29 cellular contexts compared by ENCODE assay signal in genomic region chr5:96768708-96769251, GRCh38. TPM values are rescaled to one million over a fixed set of nuclear protein-coding genes. Genes with fewer than 3 reads are reported as not detected.
DNase-seq lines count a peak whose midpoint lies in the region; ATAC-seq lines count a peak whose summit lies in the region.
"Had no signal": no experiment of that assay in that cellular context is flagged by ENCODE, and none has a peak within 500 bp of the region (broad histone marks: within the 10 kb centered on the region; RNA-seq: fewer than 3 reads in every experiment).

No MANE protein-coding gene starts in this region.

- no peaks in the 10 kb centered on the region for H3K79me2 ChIP-seq in trophoblast cell (ENCODE audit: control insufficient read depth, insufficient read depth, low read length, poor library complexity)
- H3K79me2 ChIP-seq: parathyroid adenoma had no signal

- H3K4ac ChIP-seq in trophoblast cell (ENCODE audit: low read depth, low read length), result no peak overlapping the region

- peaks cover 52% of the 10 kb centered on the region for H3K36me3 Mint-ChIP-seq in CD4-positive, CD25-positive, alpha-beta regulatory T cell
- H3K36me3 Mint-ChIP-seq in CD8-positive, alpha-beta memory T cell, result peaks cover 0 to 91% (median 34%) of the 10 kb centered on the region in 3 donors
- H3K36me3 Mint-ChIP-seq in activated T-helper 17 cell treated with anti-CD3 and anti-CD28 coated beads, Interleukin-2, amount 50 U/mL, for 72 hours (ENCODE audit: low read depth), result peaks cover 99% of the 10 kb centered on the region
- H3K36me3 Mint-ChIP-seq in naive B cell, result peaks cover 13 to 36% of the 10 kb centered on the region in 2 donors

- no peak overlapping the region for H2BK5ac ChIP-seq in trophoblast cell (ENCODE audit: low read depth, low read length, poor library complexity)

- H4K91ac ChIP-seq in trophoblast cell (ENCODE audit: low read depth, low read length), result no peak overlapping the region

- H3K18ac ChIP-seq in trophoblast cell (ENCODE audit: low read length), result no peak overlapping the region

- peaks cover 9% of the 10 kb centered on the region for H3K4me1 ChIP-seq in CD4-positive, CD25-positive, alpha-beta regulatory T cell (ENCODE audit: control insufficient read depth, insufficient read depth, low read length, poor library complexity, severe bottlenecking)
- peaks cover 12% of the 10 kb centered on the region for H3K4me1 ChIP-seq in CD8-positive, alpha-beta memory T cell (ENCODE audit: insufficient read depth, low read length)
- H3K4me1 ChIP-seq in trophoblast cell (ENCODE audit: control insufficient read depth in 1 of 2, insufficient read depth in 2 of 2, low read length in 2 of 2), result no peaks in the 10 kb centered on the region
- H3K4me1 ChIP-seq: foreskin keratinocyte, parathyroid adenoma, right atrium auricular region had no signal

- no peak overlapping the region for H2BK12ac ChIP-seq in trophoblast cell (ENCODE audit: low read length)

- no peak overlapping the region for H3K27ac ChIP-seq in CD4-positive, CD25-positive, alpha-beta regulatory T cell (ENCODE audit: insufficient read depth, low read length, poor library complexity, severe bottlenecking)
- no peak overlapping the region for H3K27ac ChIP-seq in CD8-positive, alpha-beta memory T cell (ENCODE audit: low read depth, low read length)
- no peak overlapping the region for H3K27ac ChIP-seq in trophoblast cell (ENCODE audit: low read depth, low read length)
- H3K27ac ChIP-seq: foreskin keratinocyte, GM23248, parathyroid adenoma, right atrium auricular region, RWPE1, thoracic aorta had no signal

- H3K9me3 ChIP-seq in CD4-positive, CD25-positive, alpha-beta regulatory T cell (ENCODE audit: control insufficient read depth in 2 of 2, low read length in 2 of 2), result no peaks in the 10 kb centered on the region
- no peaks in the 10 kb centered on the region for H3K9me3 ChIP-seq in CD8-positive, alpha-beta memory T cell (ENCODE audit: low read length)
- H3K9me3 ChIP-seq in trophoblast cell (ENCODE audit: insufficient read depth, low read depth, low read length), result no peaks in the 10 kb centered on the region
- H3K9me3 ChIP-seq: right atrium auricular region, spleen, thoracic aorta had no signal

- H3K27me3 Mint-ChIP-seq in CD4-positive, CD25-positive, alpha-beta regulatory T cell, result no peaks in the 10 kb centered on the region
- H3K27me3 Mint-ChIP-seq in CD8-positive, alpha-beta memory T cell, result no peaks in the 10 kb centered on the region
- H3K27me3 Mint-ChIP-seq in activated T-helper 17 cell treated with anti-CD3 and anti-CD28 coated beads, Interleukin-2, amount 50 U/mL, for 72 hours, result no peaks in the 10 kb centered on the region
- H3K27me3 Mint-ChIP-seq in naive B cell, result no peaks in the 10 kb centered on the region
- H3K27me3 Mint-ChIP-seq: activated B cell treated with CpG ODN at 0.5 μM for 24 hours; activated naive CD4-positive, alpha-beta T cell treated with anti-CD3 and anti-CD28 coated beads, Interleukin-2, amount 10 ng/mL, durations not matched to agents 7 days and 5 days had no signal

- H2AFZ ChIP-seq in trophoblast cell (ENCODE audit: insufficient read depth, low read length, poor library complexity), result no peak overlapping the region
- H2AFZ ChIP-seq: GM23248, parathyroid adenoma had no signal

- H3K4me3 Mint-ChIP-seq in CD4-positive, CD25-positive, alpha-beta regulatory T cell, result no peak overlapping the region
- H3K4me3 Mint-ChIP-seq in CD8-positive, alpha-beta memory T cell, result no peak overlapping the region
- H3K4me3 Mint-ChIP-seq in activated T-helper 17 cell treated with anti-CD3 and anti-CD28 coated beads, Interleukin-2, amount 50 U/mL, for 72 hours, result no peak overlapping the region
- H3K4me3 Mint-ChIP-seq in naive B cell, result no peak overlapping the region
- H3K4me3 Mint-ChIP-seq: activated B cell treated with CpG ODN at 0.5 μM for 24 hours; activated naive CD4-positive, alpha-beta T cell treated with anti-CD3 and anti-CD28 coated beads, Interleukin-2, amount 10 ng/mL, durations not matched to agents 7 days and 5 days; nephron had no signal

- H4K12ac ChIP-seq in trophoblast cell (ENCODE audit: low read depth, low read length), result no peak overlapping the region

- H3K9ac ChIP-seq in trophoblast cell (ENCODE audit: low read length), result no peak overlapping the region
- H3K9ac ChIP-seq: GM23248, parathyroid adenoma had no signal

- peaks cover 16 to 23% (median 20%) of the 10 kb centered on the region in 4 donors for H3K4me1 Mint-ChIP-seq in CD4-positive, CD25-positive, alpha-beta regulatory T cell
- H3K4me1 Mint-ChIP-seq in CD8-positive, alpha-beta memory T cell, result peaks cover 11 to 22% (median 13%) of the 10 kb centered on the region in 3 donors
- H3K4me1 Mint-ChIP-seq in activated T-helper 17 cell treated with anti-CD3 and anti-CD28 coated beads, Interleukin-2, amount 50 U/mL, for 72 hours, result peaks cover 26% of the 10 kb centered on the region
- H3K4me1 Mint-ChIP-seq in naive B cell, result peaks cover 0 to 5% (median 2%) of the 10 kb centered on the region in 3 donors
- H3K4me1 Mint-ChIP-seq: activated B cell treated with CpG ODN at 0.5 μM for 24 hours, nephron had no signal

- H3K14ac ChIP-seq in trophoblast cell (ENCODE audit: low read length), result no peak overlapping the region

- no peak overlapping the region for H3K23ac ChIP-seq in trophoblast cell (ENCODE audit: low read length)

- H3K79me1 ChIP-seq in trophoblast cell (ENCODE audit: low read length), result peaks cover 2% of the 10 kb centered on the region

- no peak for ATAC-seq in CD4-positive, CD25-positive, alpha-beta regulatory T cell (ENCODE audit: low read depth in 2 of 2)
- ATAC-seq in activated T-helper 17 cell treated with anti-CD3 and anti-CD28 coated beads, Interleukin-2, amount 50 U/mL, for 72 hours (replicated peaks), result no peak
- ATAC-seq in naive B cell (ENCODE audit: low read depth in 2 of 2) (no peak), GM19035 (IDR thresholded peaks at IDR 0.05; ENCODE audit: unreplicated experiment) (no peak)
- ATAC-seq: foreskin keratinocyte, left lobe of liver had no signal

- no peak overlapping the region for H2AK5ac ChIP-seq in trophoblast cell (ENCODE audit: low read length)

- no peak overlapping the region for H3K4me3 ChIP-seq in CD4-positive, CD25-positive, alpha-beta regulatory T cell (ENCODE audit: low read depth, low read length)
- no peak overlapping the region for H3K4me3 ChIP-seq in CD8-positive, alpha-beta memory T cell (ENCODE audit: low read length)
- H3K4me3 ChIP-seq in trophoblast cell (ENCODE audit: low read depth, low read length), result no peak overlapping the region
- H3K4me3 ChIP-seq: GM23248, right atrium auricular region, spleen, thoracic aorta had no signal

- CTCF ChIA-PET in CD8-positive, alpha-beta memory T cell (lab: Charles Lee), result interaction anchor here (0.9 to 1.9 kb wide), 4 partner anchors 10 to 393 kb away, joined by 3 to 4 read pairs (median 3); no protein-coding TSS in a partner anchor

- no peak for DNase-seq in CD4-positive, CD25-positive, alpha-beta regulatory T cell
- no peak for DNase-seq in CD8-positive, alpha-beta memory T cell
- no peak for DNase-seq in naive B cell
- DNase-seq in trophoblast cell, result no peak
- DNase-seq in HUDEP-2 (lab: John Stamatoyannopoulos, UW; ENCODE audit: unreplicated experiment in 76 of 76), result no peak
- DNase-seq: activated B cell treated with CpG ODN at 0.5 μM for 24 hours; activated naive CD4-positive, alpha-beta T cell treated with anti-CD3 and anti-CD28 coated beads, Interleukin-2, amount 10 ng/mL, durations not matched to agents 7 days and 5 days; activated T-cell treated with anti-CD3 and anti-CD28 coated beads, Interleukin-2, amount 50 U/mL, for 1 hour; effector CD8-positive, alpha-beta T cell; foreskin keratinocyte; GDM1; GM23248; hippocampal formation; IMR-90; NCI-H1092 treated with DMSO at 0.1 percent for 48 hours; NCI-H2029 treated with DMSO at 0.1 percent for 48 hours; NCI-H2227 treated with DMSO at 0.1 percent for 48 hours; spleen; stimulated activated CD4-positive, alpha-beta T cell treated with anti-CD3 and anti-CD28 coated beads, Interleukin-4, amount 100 ng/mL, for 1 hour; stimulated activated naive CD4-positive, alpha-beta T cell; T-helper 9 cell had no signal

- no CpG with 5 or more reads among the region's 4 CpGs for WGBS in trophoblast cell (ENCODE audit: extremely low coverage, insufficient coverage, insufficient read length)

- no peaks in the 10 kb centered on the region for H3K9me3 Mint-ChIP-seq in CD4-positive, CD25-positive, alpha-beta regulatory T cell
- no peaks in the 10 kb centered on the region for H3K9me3 Mint-ChIP-seq in CD8-positive, alpha-beta memory T cell
- no peaks in the 10 kb centered on the region for H3K9me3 Mint-ChIP-seq in activated T-helper 17 cell treated with anti-CD3 and anti-CD28 coated beads, Interleukin-2, amount 50 U/mL, for 72 hours
- no peaks in the 10 kb centered on the region for H3K9me3 Mint-ChIP-seq in naive B cell
- H3K9me3 Mint-ChIP-seq: activated B cell treated with CpG ODN at 0.5 μM for 24 hours; activated naive CD4-positive, alpha-beta T cell treated with anti-CD3 and anti-CD28 coated beads, Interleukin-2, amount 10 ng/mL, durations not matched to agents 7 days and 5 days; nephron had no signal

- no peak overlapping the region for H3K4me2 ChIP-seq in trophoblast cell (ENCODE audit: low read length)

- H2BK120ac ChIP-seq in trophoblast cell (ENCODE audit: insufficient read depth, low read length, poor library complexity), result no peak overlapping the region

- no peak overlapping the region for H4K8ac ChIP-seq in trophoblast cell (ENCODE audit: low read depth, low read length)

- H3K36me3 ChIP-seq in CD4-positive, CD25-positive, alpha-beta regulatory T cell (ENCODE audit: control insufficient read depth, insufficient read depth, low read length), result peaks cover 96% of the 10 kb centered on the region
- peaks cover 59% of the 10 kb centered on the region for H3K36me3 ChIP-seq in CD8-positive, alpha-beta memory T cell (ENCODE audit: insufficient read depth, low read length)
- H3K36me3 ChIP-seq in trophoblast cell (ENCODE audit: control insufficient read depth in 1 of 2, insufficient read depth in 2 of 2, low read length in 2 of 2), result peaks cover 10 to 28% of the 10 kb centered on the region in 2 experiments

- POLR2A ChIA-PET in CD8-positive, alpha-beta memory T cell (lab: Charles Lee), result interaction anchor here (0.7 kb wide), 1 partner anchor 125 kb away, joined by 3 read pairs; no protein-coding TSS in a partner anchor

- no peaks in the 10 kb centered on the region for H3K27me3 ChIP-seq in CD4-positive, CD25-positive, alpha-beta regulatory T cell (ENCODE audit: control insufficient read depth, insufficient read depth, low read length)
- no peaks in the 10 kb centered on the region for H3K27me3 ChIP-seq in CD8-positive, alpha-beta memory T cell (ENCODE audit: insufficient read depth, low read length, poor library complexity, severe bottlenecking)
- H3K27me3 ChIP-seq in trophoblast cell (ENCODE audit: insufficient read depth, low read length), result no peaks in the 10 kb centered on the region
- H3K27me3 ChIP-seq: foreskin keratinocyte, right atrium auricular region, spleen had no signal

- peak overlapping the region in 2 of 3 donors; percentile 59 to 84 for H3K27ac Mint-ChIP-seq in CD4-positive, CD25-positive, alpha-beta regulatory T cell
- H3K27ac Mint-ChIP-seq in CD8-positive, alpha-beta memory T cell, result peak overlapping the region in 7 of 8 donors; percentile 1 to 80 (median 53)
- peak overlapping the region; percentile 84 for H3K27ac Mint-ChIP-seq in activated T-helper 17 cell treated with anti-CD3 and anti-CD28 coated beads, Interleukin-2, amount 50 U/mL, for 72 hours
- peak overlapping the region; percentile 6 to 95 (median 30) for H3K27ac Mint-ChIP-seq in naive B cell
- H3K27ac Mint-ChIP-seq: activated B cell treated with CpG ODN at 0.5 μM for 24 hours; activated naive CD4-positive, alpha-beta T cell treated with anti-CD3 and anti-CD28 coated beads, Interleukin-2, amount 10 ng/mL, durations not matched to agents 7 days and 5 days; nephron had no signal

RNA-seq across cellular contexts. Expression of gene ERAP1, which starts 39.0 kb away (rescaled TPM):
- total RNA-seq in CD4-positive, CD25-positive, alpha-beta regulatory T cell, result 70.4 TPM
- polyA plus RNA-seq in CD4-positive, CD25-positive, alpha-beta regulatory T cell, result 10 to 100 TPM; 47.3 to 64.3 (median 51.4) TPM
- total RNA-seq in CD8-positive, alpha-beta memory T cell, result 100 to 1,000 TPM in 1 of 2 experiments, 10 to 100 TPM in 1; 95.2 to 108 TPM
- polyA plus RNA-seq in CD8-positive, alpha-beta memory T cell, result 63.2 TPM
- total RNA-seq in activated T-helper 17 cell treated with anti-CD3 and anti-CD28 coated beads, Interleukin-2, amount 50 U/mL, for 72 hours, result 100 to 1,000 TPM in 1 of 2 donors, 10 to 100 TPM in 1; 65.5 to 104 TPM
- 10 to 100 TPM; 16.2 to 38.2 (median 32.9) TPM for polyA plus RNA-seq in naive B cell (ENCODE audit: low read depth in 6 of 6)
- 12.3 and 12.4 TPM in 2 replicates for polyA plus RNA-seq in trophoblast cell (2013)

Comparison
In these comparisons a context has a peak if more than half of its experiments do, and no peak if none do; other contexts are left out.
1. H3K27ac Mint-ChIP-seq: peak in every context shown above with its lines; median percentile 84 in activated T-helper 17 cell treated with anti-CD3 and anti-CD28 coated beads, Interleukin-2, amount 50 U/mL, for 72 hours; 72 in CD4-positive, CD25-positive, alpha-beta regulatory T cell; 53 in CD8-positive, alpha-beta memory T cell; 30 in naive B cell.